Comparison of ENCODE assay signal across 1 cellular context in genomic region chr6:6994796-6995195, GRCh38.
TF ChIP-seq lines count a peak whose summit lies in the region.

No MANE protein-coding gene starts in this region.

TF ChIP-seq in K562, 482 proteins besides CTCF, POLR2A, EP300 and RAD21 (continued from another document):
- no peak for TF ChIP-seq NFIC (IDR thresholded peaks at IDR 0.05)
- no peak for TF ChIP-seq HMGN3 (IDR thresholded peaks at IDR 0.05; ENCODE audit: borderline replicate concordance, extremely low read depth, insufficient read length, low read depth, low read length)
- TF ChIP-seq GATAD2A (IDR thresholded peaks at IDR 0.05), result no peak
- TF ChIP-seq ZSCAN29 (IDR thresholded peaks at IDR 0.05), result no peak
- TF ChIP-seq AFF4 (CRISPR knock-in tag; IDR thresholded peaks at IDR 0.05), result no peak
- no peak for TF ChIP-seq ZNF133 (CRISPR knock-in tag; IDR thresholded peaks at IDR 0.05)
